8 cellular contexts compared by ENCODE assay signal in genomic region chr6:52360601-52361346, GRCh38. TPM values are rescaled to one million over a fixed set of nuclear protein-coding genes. Genes with fewer than 3 reads are reported as not detected.
DNase-seq lines count a peak whose midpoint lies in the region; ATAC-seq, FAIRE-seq and TF ChIP-seq lines count a peak whose summit lies in the region.

No MANE protein-coding gene starts in this region.

- FAIRE-seq in GM19239 (lab: Jason Lieb, UNC): peak; percentile 44

- H3K27ac ChIP-seq in mesenchymal stem cell (ENCODE audit: low read length, poor library complexity, severe bottlenecking): no peak overlapping the region

- H3K9ac ChIP-seq in mesenchymal stem cell (ENCODE audit: low read length): peak overlapping the region; percentile 87

- H3K36me3 Mint-ChIP-seq in activated naive CD4-positive, alpha-beta T cell treated with anti-CD3 and anti-CD28 coated beads, Interleukin-2, amount 50 U/mL, for 72 hours: peaks cover 18 to 24% of the 10 kb centered on the region in 2 donors

- H2AK5ac ChIP-seq in mesenchymal stem cell (ENCODE audit: low read length, severe bottlenecking): peak overlapping the region; percentile 13

- H3K4me1 ChIP-seq in BE2C: peaks cover 24% of the 10 kb centered on the region
- H3K4me1 ChIP-seq in mesenchymal stem cell (ENCODE audit: control insufficient read depth, insufficient read depth, low read depth, low read length): peaks cover 10% of the 10 kb centered on the region

- no peak overlapping the region for H4K91ac ChIP-seq in mesenchymal stem cell (ENCODE audit: low read length)

- H3K9me3 ChIP-seq in BE2C: no peaks in the 10 kb centered on the region
- no peaks in the 10 kb centered on the region for H3K9me3 ChIP-seq in mesenchymal stem cell (ENCODE audit: control insufficient read depth, low read length)

- H3K9me3 Mint-ChIP-seq in activated naive CD4-positive, alpha-beta T cell treated with anti-CD3 and anti-CD28 coated beads, Interleukin-2, amount 50 U/mL, for 72 hours: no peaks in the 10 kb centered on the region

- no peak overlapping the region for H2BK120ac ChIP-seq in mesenchymal stem cell (ENCODE audit: low read depth, low read length)

- H2BK12ac ChIP-seq in mesenchymal stem cell (ENCODE audit: low read length in 2 of 2): peak overlapping the region in 1 of 2 experiments; percentile 21

- H3K36me3 ChIP-seq in BE2C (no peaks in the 10 kb centered on the region; the same call in 1 of the 2 replicates), mesenchymal stem cell (ENCODE audit: control insufficient read depth in 1 of 2, insufficient read depth in 2 of 2, low read depth in 1 of 2, low read length in 2 of 2) (no peaks in the 10 kb centered on the region)

- H3K4me2 ChIP-seq in mesenchymal stem cell (ENCODE audit: low read length, poor library complexity, severe bottlenecking): no peak overlapping the region

- no peak overlapping the region for H4K8ac ChIP-seq in mesenchymal stem cell (ENCODE audit: low read length)

- DNase-seq in BE2C (peak; percentile 56), GM19239 (ENCODE audit: insufficient read length, low spot score) (no peak), mesenchymal stem cell (peak; percentile 50), Ammon's horn (ENCODE audit: low spot score) (no peak)
- DNase-seq in activated naive CD4-positive, alpha-beta T cell treated with anti-CD3 and anti-CD28 coated beads, Interleukin-2, amount 50 U/mL, for 72 hours (ENCODE audit: low spot score in 2 of 2): no peak

- no peak overlapping the region for H2AFZ ChIP-seq in mesenchymal stem cell (ENCODE audit: low read depth, low read length)

- H3K4ac ChIP-seq in mesenchymal stem cell (ENCODE audit: low read depth in 1 of 2, low read length in 2 of 2): peak overlapping the region in 1 of 2 experiments; percentile 41

- H3K18ac ChIP-seq in mesenchymal stem cell (ENCODE audit: low read depth in 1 of 2, low read length in 2 of 2): no peak overlapping the region

- no peak overlapping the region for H3K23ac ChIP-seq in mesenchymal stem cell (ENCODE audit: low read length in 2 of 2)

- peak overlapping the region; percentile 94 to 97 for H3K27ac Mint-ChIP-seq in activated naive CD4-positive, alpha-beta T cell treated with anti-CD3 and anti-CD28 coated beads, Interleukin-2, amount 50 U/mL, for 72 hours

- no peak overlapping the region for H2BK5ac ChIP-seq in mesenchymal stem cell (ENCODE audit: low read depth, low read length, poor library complexity, severe bottlenecking)

- peak overlapping the region; percentile 96 for H3K4me3 ChIP-seq in BE2C (ENCODE audit: low read depth, low read length)
- no peak overlapping the region for H3K4me3 ChIP-seq in mesenchymal stem cell (ENCODE audit: insufficient read depth in 1 of 2, low read depth in 1 of 2, low read length in 2 of 2)

- no peak for TF ChIP-seq CTCF in BE2C (IDR thresholded peaks at IDR 0.05; ENCODE audit: low read depth, low read length)

- no peak overlapping the region for H2BK15ac ChIP-seq in mesenchymal stem cell (ENCODE audit: low read depth, poor library complexity, severe bottlenecking)

- H3K14ac ChIP-seq in mesenchymal stem cell (ENCODE audit: low read length in 2 of 2): no peak overlapping the region

- H3K27me3 ChIP-seq in BE2C (no peaks in the 10 kb centered on the region), mesenchymal stem cell (ENCODE audit: control insufficient read depth in 1 of 2, insufficient read depth in 1 of 2, low read length in 2 of 2) (peaks cover 0 to 3% of the 10 kb centered on the region in 2 experiments)

- H3K79me1 ChIP-seq in mesenchymal stem cell (replicated peaks; ENCODE audit: low read length, poor library complexity, severe bottlenecking): peaks cover 14% of the 10 kb centered on the region

- 67% methylated on average over 11 of the region's 11 CpGs for WGBS in mesenchymal stem cell

- no peak for ATAC-seq in activated naive CD4-positive, alpha-beta T cell treated with anti-CD3 and anti-CD28 coated beads, Interleukin-2, amount 50 U/mL, for 72 hours
- no peak for ATAC-seq in HG02759 (IDR thresholded peaks at IDR 0.05; ENCODE audit: unreplicated experiment)
- ATAC-seq in activated CD4-positive, CD25-positive, alpha-beta regulatory T cell treated with anti-CD3 and anti-CD28 coated beads, Interleukin-2, amount 50 U/mL, for 24 hours: no peak
- ATAC-seq in HG03571 (IDR thresholded peaks at IDR 0.05; ENCODE audit: unreplicated experiment): no peak

RNA-seq across cellular contexts. Expression of gene PAQR8, which starts 1.2 kb away (rescaled TPM):
- polyA plus RNA-seq in BE2C (2012; ENCODE audit: insufficient read depth, insufficient read length, low read depth): 19.1 TPM
- 10 to 100 TPM in 1 of 2 donors, 1 to 10 TPM in 1; 8.0 to 11.4 TPM for total RNA-seq in activated naive CD4-positive, alpha-beta T cell treated with anti-CD3 and anti-CD28 coated beads, Interleukin-2, amount 50 U/mL, for 72 hours
- polyA plus RNA-seq in mesenchymal stem cell (2013, experiment 1 of 2): 2.3 TPM
- polyA plus RNA-seq in mesenchymal stem cell (2013, experiment 2 of 2): 2.4 TPM

RNA-seq across cellular contexts. Expression of gene EFHC1, which starts 59.4 kb away (rescaled TPM):
- 5.3 TPM for polyA plus RNA-seq in BE2C (2012; ENCODE audit: insufficient read depth, insufficient read length, low read depth)
- 1 to 10 TPM; 4.4 to 6.4 TPM for total RNA-seq in activated naive CD4-positive, alpha-beta T cell treated with anti-CD3 and anti-CD28 coated beads, Interleukin-2, amount 50 U/mL, for 72 hours
- 12.4 TPM for polyA plus RNA-seq in mesenchymal stem cell (2013, experiment 1 of 2)
- 12.0 TPM for polyA plus RNA-seq in mesenchymal stem cell (2013, experiment 2 of 2)

Comparison
In these comparisons a context has a peak if more than half of its experiments do, and no peak if none do; other contexts are left out.
1. DNase-seq: peak in BE2C (single experiment) and mesenchymal stem cell (single experiment); none in GM19239 (single experiment), activated naive CD4-positive, alpha-beta T cell treated with anti-CD3 and anti-CD28 coated beads, Interleukin-2, amount 50 U/mL, for 72 hours (0 of 2) and Ammon's horn (single experiment).